ENCODE assay signal across 2 cellular contexts in genomic region chr3:66097647-66098046, GRCh38.
TF ChIP-seq lines count a peak whose summit lies in the region.

No MANE protein-coding gene starts in this region.

TF ChIP-seq in IMR-90, 13 proteins besides CTCF, POLR2A, EP300 and RAD21:
- TF ChIP-seq ELK1 (IDR thresholded peaks at IDR 0.05; ENCODE audit: borderline replicate concordance, low read depth, low read length) (no peak), BHLHE40 (IDR thresholded peaks at IDR 0.05; ENCODE audit: low read depth, low read length) (no peak), SMC3 (IDR thresholded peaks at IDR 0.05; ENCODE audit: low read depth, low read length) (no peak), FOS (IDR thresholded peaks at IDR 0.05; ENCODE audit: low read depth, low read length) (no peak), MXI1 (IDR thresholded peaks at IDR 0.05; ENCODE audit: borderline replicate concordance, low read depth, low read length) (no peak), CHD1 (IDR thresholded peaks at IDR 0.05; ENCODE audit: low read depth, low read length) (no peak), MAZ (IDR thresholded peaks at IDR 0.05; ENCODE audit: borderline replicate concordance, low read depth, low read length) (no peak), USF2 (IDR thresholded peaks at IDR 0.05; ENCODE audit: low read depth, low read length) (no peak), NFE2L2 (IDR thresholded peaks at IDR 0.05; ENCODE audit: low read depth, low read length) (no peak), CEBPB (IDR thresholded peaks at IDR 0.05; ENCODE audit: low read depth, low read length) (no peak), RCOR1 (IDR thresholded peaks at IDR 0.05; ENCODE audit: insufficient replicate concordance, low read length) (no peak), RFX5 (IDR thresholded peaks at IDR 0.05; ENCODE audit: low read depth, low read length) (no peak), MAFK (IDR thresholded peaks at IDR 0.05; ENCODE audit: low read depth, low read length) (no peak)
TF ChIP-seq in IMR-90: peak in this region for 0.

TF ChIP-seq in H1, 55 proteins besides CTCF, POLR2A, EP300 and RAD21:
- TF ChIP-seq SP1 (IDR thresholded peaks at IDR 0.05; ENCODE audit: low read depth, low read length): no peak
- no peak for TF ChIP-seq RNF2 (IDR thresholded peaks at IDR 0.05; ENCODE audit: borderline replicate concordance, low read depth, low read length, missing control alignments, poor library complexity, severe bottlenecking)
- no peak for TF ChIP-seq ASH2L (IDR thresholded peaks at IDR 0.05; ENCODE audit: low read length)
- TF ChIP-seq POU5F1 (IDR thresholded peaks at IDR 0.05; ENCODE audit: low read depth, low read length): no peak
- TF ChIP-seq EGR1 (IDR thresholded peaks at IDR 0.05; ENCODE audit: borderline replicate concordance, low read depth, low read length): no peak
- TF ChIP-seq E2F6 (IDR thresholded peaks at IDR 0.05): no peak
